1 cellular context compared by ENCODE assay signal in genomic region chr15:68346986-68347385, GRCh38.
TF ChIP-seq lines count a peak whose summit lies in the region.

No MANE protein-coding gene starts in this region.

TF ChIP-seq in GM23338, 12 proteins besides CTCF, POLR2A, EP300 and RAD21 (continued from another document):
- no peak for TF ChIP-seq ZNF462 (CRISPR knock-in tag; IDR thresholded peaks at IDR 0.05)
- no peak for TF ChIP-seq STAT1 (IDR thresholded peaks at IDR 0.05; ENCODE audit: unreplicated experiment)
- TF ChIP-seq ZNF331 (CRISPR knock-in tag; IDR thresholded peaks at IDR 0.05; ENCODE audit: low read depth) = no peak
- no peak for TF ChIP-seq CREB1 (CRISPR knock-in tag; IDR thresholded peaks at IDR 0.05; ENCODE audit: low read depth)
- no peak for TF ChIP-seq POLR2AphosphoS5 (IDR thresholded peaks at IDR 0.05; ENCODE audit: low read depth)
- TF ChIP-seq, protein P1, sequence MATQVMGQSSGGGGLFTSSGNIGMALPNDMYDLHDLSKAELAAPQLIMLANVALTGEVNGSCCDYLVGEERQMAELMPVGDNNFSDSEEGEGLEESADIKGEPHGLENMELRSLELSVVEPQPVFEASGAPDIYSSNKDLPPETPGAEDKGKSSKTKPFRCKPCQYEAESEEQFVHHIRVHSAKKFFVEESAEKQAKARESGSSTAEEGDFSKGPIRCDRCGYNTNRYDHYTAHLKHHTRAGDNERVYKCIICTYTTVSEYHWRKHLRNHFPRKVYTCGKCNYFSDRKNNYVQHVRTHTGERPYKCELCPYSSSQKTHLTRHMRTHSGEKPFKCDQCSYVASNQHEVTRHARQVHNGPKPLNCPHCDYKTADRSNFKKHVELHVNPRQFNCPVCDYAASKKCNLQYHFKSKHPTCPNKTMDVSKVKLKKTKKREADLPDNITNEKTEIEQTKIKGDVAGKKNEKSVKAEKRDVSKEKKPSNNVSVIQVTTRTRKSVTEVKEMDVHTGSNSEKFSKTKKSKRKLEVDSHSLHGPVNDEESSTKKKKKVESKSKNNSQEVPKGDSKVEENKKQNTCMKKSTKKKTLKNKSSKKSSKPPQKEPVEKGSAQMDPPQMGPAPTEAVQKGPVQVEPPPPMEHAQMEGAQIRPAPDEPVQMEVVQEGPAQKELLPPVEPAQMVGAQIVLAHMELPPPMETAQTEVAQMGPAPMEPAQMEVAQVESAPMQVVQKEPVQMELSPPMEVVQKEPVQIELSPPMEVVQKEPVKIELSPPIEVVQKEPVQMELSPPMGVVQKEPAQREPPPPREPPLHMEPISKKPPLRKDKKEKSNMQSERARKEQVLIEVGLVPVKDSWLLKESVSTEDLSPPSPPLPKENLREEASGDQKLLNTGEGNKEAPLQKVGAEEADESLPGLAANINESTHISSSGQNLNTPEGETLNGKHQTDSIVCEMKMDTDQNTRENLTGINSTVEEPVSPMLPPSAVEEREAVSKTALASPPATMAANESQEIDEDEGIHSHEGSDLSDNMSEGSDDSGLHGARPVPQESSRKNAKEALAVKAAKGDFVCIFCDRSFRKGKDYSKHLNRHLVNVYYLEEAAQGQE (IDR thresholded peaks at IDR 0.05; ENCODE audit: unreplicated experiment) = no peak
- TF ChIP-seq NANOG (IDR thresholded peaks at IDR 0.05; ENCODE audit: borderline replicate concordance) = no peak
- TF ChIP-seq, protein P2, sequence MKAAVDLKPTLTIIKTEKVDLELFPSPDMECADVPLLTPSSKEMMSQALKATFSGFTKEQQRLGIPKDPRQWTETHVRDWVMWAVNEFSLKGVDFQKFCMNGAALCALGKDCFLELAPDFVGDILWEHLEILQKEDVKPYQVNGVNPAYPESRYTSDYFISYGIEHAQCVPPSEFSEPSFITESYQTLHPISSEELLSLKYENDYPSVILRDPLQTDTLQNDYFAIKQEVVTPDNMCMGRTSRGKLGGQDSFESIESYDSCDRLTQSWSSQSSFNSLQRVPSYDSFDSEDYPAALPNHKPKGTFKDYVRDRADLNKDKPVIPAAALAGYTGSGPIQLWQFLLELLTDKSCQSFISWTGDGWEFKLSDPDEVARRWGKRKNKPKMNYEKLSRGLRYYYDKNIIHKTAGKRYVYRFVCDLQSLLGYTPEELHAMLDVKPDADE (IDR thresholded peaks at IDR 0.05) = no peak
- no peak for TF ChIP-seq ZNF114 (CRISPR knock-in tag; IDR thresholded peaks at IDR 0.05)
